Comparison of ENCODE assay signal across 9 cellular contexts in the genomic region with DNA sequence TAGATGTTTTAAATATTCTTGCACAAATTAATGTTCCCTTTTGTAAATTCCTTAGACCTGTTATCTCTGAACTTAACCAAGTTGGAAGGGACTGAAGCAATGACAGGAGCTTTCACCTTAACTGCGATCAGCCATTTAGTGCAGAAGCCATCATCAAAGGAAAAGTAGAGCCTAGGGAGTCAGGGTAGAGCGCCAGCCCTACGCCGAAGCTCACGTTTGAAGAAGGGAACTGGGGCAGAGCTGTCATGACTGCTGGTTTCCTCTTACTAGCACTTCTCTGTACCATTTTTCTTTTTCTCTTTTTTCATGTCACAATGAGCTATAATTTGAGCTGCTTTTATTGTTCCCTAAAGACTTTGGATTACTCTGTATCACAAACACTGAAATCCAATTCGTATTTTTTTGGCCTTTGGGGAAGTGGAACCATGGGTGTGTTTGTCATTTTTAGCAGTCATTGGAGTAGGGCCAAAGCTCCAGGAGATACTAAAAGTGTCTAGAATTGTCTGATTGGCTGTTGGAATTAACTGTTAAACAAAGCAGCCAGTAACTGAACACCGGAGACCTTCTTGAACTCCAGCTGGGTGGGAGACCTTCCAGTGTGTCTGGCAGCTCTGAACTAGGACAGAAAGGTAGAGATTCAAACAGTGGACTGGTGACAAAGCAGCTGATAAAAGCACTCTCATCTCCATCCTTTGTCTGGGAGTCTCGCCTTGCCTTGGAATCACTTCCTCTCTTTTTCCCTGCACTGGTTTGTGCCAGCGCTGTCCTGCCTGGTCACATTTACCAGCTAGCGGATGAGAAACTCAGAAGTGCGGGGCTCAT. TPM values are rescaled to one million over a fixed set of nuclear protein-coding genes. Genes with fewer than 3 reads are reported as not detected.
DNase-seq lines count a peak whose midpoint lies in the region; ATAC-seq, FAIRE-seq and TF ChIP-seq lines count a peak whose summit lies in the region.
"Had no signal": no experiment of that assay in that cellular context is flagged by ENCODE, and none has a peak within 500 bp of the region (broad histone marks: within the 10 kb centered on the region; RNA-seq: fewer than 3 reads in every experiment).

No MANE protein-coding gene starts in this region.

- peak overlapping the region; percentile 31 for H3K27ac Mint-ChIP-seq in T-helper 2 cell treated with Interferon-gamma antibody and Interleukin-4, amounts not matched to agents 5 μg/mL and 100 μg/mL, for 36 hours

- peaks cover 36% of the 10 kb centered on the region for H3K4me1 Mint-ChIP-seq in T-helper 2 cell treated with Interferon-gamma antibody and Interleukin-4, amounts not matched to agents 5 μg/mL and 100 μg/mL, for 36 hours (ENCODE audit: low read depth)

- no peak for TF ChIP-seq CTCF in cardiac muscle cell (IDR thresholded peaks at IDR 0.05; ENCODE audit: low read depth, low read length)
- no peak for TF ChIP-seq CTCF in spleen (IDR thresholded peaks at IDR 0.05 in 8 of 11, conservative IDR thresholded peaks at IDR 0.05 in 3 of 11)

- H3K4me3 ChIP-seq in cardiac muscle cell (no peak overlapping the region), spleen (no peak overlapping the region)
- H3K4me3 ChIP-seq: ovary had no signal

- no peak for FAIRE-seq in RCC 7860 (lab: Jason Lieb, UNC)

- H3K4me3 Mint-ChIP-seq in T-helper 2 cell treated with Interferon-gamma antibody and Interleukin-4, amounts not matched to agents 5 μg/mL and 100 μg/mL, for 36 hours, result no peak overlapping the region

- H3K27me3 Mint-ChIP-seq in T-helper 2 cell treated with Interferon-gamma antibody and Interleukin-4, amounts not matched to agents 5 μg/mL and 100 μg/mL, for 36 hours (ENCODE audit: low read depth), result no peaks in the 10 kb centered on the region

- H3K36me3 ChIP-seq in cardiac muscle cell, result no peaks in the 10 kb centered on the region
- H3K36me3 ChIP-seq in spleen, result peaks cover 0 to 53% (median 5%) of the 10 kb centered on the region in 6 donors
- H3K36me3 ChIP-seq: ovary had no signal

- no peaks in the 10 kb centered on the region for H3K27me3 ChIP-seq in cardiac muscle cell
- no peaks in the 10 kb centered on the region for H3K27me3 ChIP-seq in spleen (replicated peaks in 1 of 7)
- H3K27me3 ChIP-seq: ovary had no signal

- H3K36me3 Mint-ChIP-seq in T-helper 2 cell treated with Interferon-gamma antibody and Interleukin-4, amounts not matched to agents 5 μg/mL and 100 μg/mL, for 36 hours (ENCODE audit: low read depth), result peaks cover 32% of the 10 kb centered on the region

- 37 to 48% (median 39%) methylated on average over 11 of the region's 11 CpGs for WGBS in spleen, 5 donors

- intact Hi-C loops in spleen (cut with DNase I; ENCODE audit: low total_unique reads), result no loop called here

- DNase-seq in T-helper 2 cell treated with Interferon-gamma antibody and Interleukin-4, amounts not matched to agents 5 μg/mL and 100 μg/mL, for 36 hours (ENCODE audit: low spot score), result no peak
- DNase-seq in T-helper 2 cell (no peak), NOMO-1 treated with dmso at 0.1 percent for 144 hours (lab: John Stamatoyannopoulos, UW; ENCODE audit: unreplicated experiment) (peak; percentile 15), cardiac muscle cell (ENCODE audit: low read depth in 1 of 2, low spot score in 1 of 2) (peak in 1 of 2 donors; percentile 23), spleen (no peak), RCC 7860 (ENCODE audit: low spot score) (no peak)
- DNase-seq: ovary had no signal

- ATAC-seq in GM18511 (IDR thresholded peaks at IDR 0.05; ENCODE audit: unreplicated experiment) (no peak), GM18909 (IDR thresholded peaks at IDR 0.05; ENCODE audit: poor library complexity, unreplicated experiment) (no peak)

- H3K9me3 ChIP-seq in cardiac muscle cell (ENCODE audit: low read depth), result no peaks in the 10 kb centered on the region
- H3K9me3 ChIP-seq in spleen, result no peaks in the 10 kb centered on the region
- H3K9me3 ChIP-seq: ovary had no signal

- H3K4me1 ChIP-seq in cardiac muscle cell (ENCODE audit: low read depth) (peaks cover 9% of the 10 kb centered on the region), spleen (peaks cover 11 to 72% (median 30%) of the 10 kb centered on the region in 6 donors)

- no peak for TF ChIP-seq POLR2A in spleen (IDR thresholded peaks at IDR 0.05)

- peak overlapping the region; percentile 81 for H3K27ac ChIP-seq in cardiac muscle cell
- peak overlapping the region in 7 of 8 donors; percentile 2 to 60 (median 25) for H3K27ac ChIP-seq in spleen
- H3K27ac ChIP-seq: ovary had no signal

- no peaks in the 10 kb centered on the region for H3K9me3 Mint-ChIP-seq in T-helper 2 cell treated with Interferon-gamma antibody and Interleukin-4, amounts not matched to agents 5 μg/mL and 100 μg/mL, for 36 hours

RNA-seq across cellular contexts. Expression of gene MTRFR, which starts 9.1 kb away (rescaled TPM):
- 15.0 and 25.8 TPM in 2 replicates for total RNA-seq in cardiac muscle cell
- polyA plus RNA-seq in cardiac muscle cell, result 31.9 and 40.8 TPM in 2 replicates
- 10 to 100 TPM; 11.9 to 21.0 (median 14.8) TPM for total RNA-seq in spleen
- 10 to 100 TPM; 15.8 to 17.4 (median 17.3) TPM for polyA plus RNA-seq in spleen

RNA-seq across cellular contexts. Expression of gene MPHOSPH9, which starts 9.4 kb away (rescaled TPM):
- 47.8 and 90.9 TPM in 2 replicates for total RNA-seq in cardiac muscle cell
- polyA plus RNA-seq in cardiac muscle cell, result 18.1 and 42.8 TPM in 2 replicates
- total RNA-seq in spleen, result 10 to 100 TPM; 34.6 to 97.3 (median 43.8) TPM
- polyA plus RNA-seq in spleen, result 1 to 10 TPM; 7.1 to 8.2 (median 7.2) TPM

RNA-seq across cellular contexts. Expression of gene CDK2AP1, which starts 29.4 kb away (rescaled TPM):
- 48.0 and 60.7 TPM in 2 replicates for total RNA-seq in cardiac muscle cell
- 101 and 122 TPM in 2 replicates for polyA plus RNA-seq in cardiac muscle cell
- 10 to 100 TPM; 40.9 to 91.1 (median 68.2) TPM for total RNA-seq in spleen
- polyA plus RNA-seq in spleen, result 10 to 100 TPM; 50.5 to 97.1 (median 69.2) TPM
